8 cellular contexts compared by ENCODE assay signal in the genomic region with DNA sequence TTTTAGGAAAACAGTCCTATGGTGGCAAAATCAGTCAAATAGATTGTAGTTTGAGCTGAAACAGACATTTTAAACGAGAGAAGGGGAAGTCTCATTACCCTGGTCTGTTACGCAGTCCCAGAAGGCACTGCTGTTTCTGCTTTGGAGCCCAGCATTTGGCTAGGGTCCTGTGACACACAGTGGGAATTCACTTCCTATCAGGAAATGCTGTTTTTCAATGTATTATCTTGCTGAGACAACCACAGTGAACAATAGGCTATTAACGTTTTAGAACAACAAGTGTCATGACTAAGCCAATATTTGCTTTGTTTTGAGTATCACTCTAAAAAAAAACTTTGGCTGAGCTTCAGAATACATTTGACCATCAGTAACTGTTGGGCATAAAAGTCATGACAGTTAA.
DNase-seq lines count a peak whose midpoint lies in the region; ATAC-seq and TF ChIP-seq lines count a peak whose summit lies in the region.

No MANE protein-coding gene starts in this region.

- H3K27me3 ChIP-seq in BLaER1 (no peaks in the 10 kb centered on the region), adrenal gland (no peaks in the 10 kb centered on the region), transverse colon (no peaks in the 10 kb centered on the region)

- TF ChIP-seq CTCF in adrenal gland (IDR thresholded peaks at IDR 0.05) = no peak
- no peak for TF ChIP-seq CTCF in transverse colon (IDR thresholded peaks at IDR 0.05)

- peak overlapping the region; percentile 53 for H3K4me2 ChIP-seq in BLaER1

- H3K4me1 ChIP-seq in BLaER1 = peaks cover 27% of the 10 kb centered on the region
- peaks cover 7 to 44% of the 10 kb centered on the region in 2 donors for H3K4me1 ChIP-seq in adrenal gland (replicated peaks in 1 of 2)
- peaks cover 21 to 69% (median 37%) of the 10 kb centered on the region in 4 donors for H3K4me1 ChIP-seq in transverse colon

- TF ChIP-seq EP300 in Ishikawa (IDR thresholded peaks at IDR 0.05; ENCODE audit: borderline replicate concordance) = no peak
- no peak for TF ChIP-seq EP300 in transverse colon (IDR thresholded peaks at IDR 0.05; ENCODE audit: low read depth)

- H3K27ac ChIP-seq in BLaER1 = peak overlapping the region; percentile 32; the same call in 1 of the 2 replicates
- H3K27ac ChIP-seq in adrenal gland = peak overlapping the region in 4 of 5 donors; percentile 17 to 67 (median 28)
- H3K27ac ChIP-seq in transverse colon = peak overlapping the region; percentile 0 to 53 (median 6)

- WGBS in adrenal gland, 4 donors = 11 to 42% (median 38%) methylated on average over 2 to 3 of the region's 3 CpGs
- WGBS in transverse colon (ENCODE audit: low coverage in 1 of 2), 2 donors = 39 to 50% methylated on average over 3 of the region's 3 CpGs

- H3K9ac ChIP-seq in BLaER1 = no peak overlapping the region

- no peak for ATAC-seq in HG02852 (IDR thresholded peaks at IDR 0.05; ENCODE audit: unreplicated experiment)
- ATAC-seq in GM18505 (IDR thresholded peaks at IDR 0.05; ENCODE audit: unreplicated experiment) = no peak
- no peak for ATAC-seq in GM21786 (IDR thresholded peaks at IDR 0.05; ENCODE audit: unreplicated experiment)

- H3K4me3 ChIP-seq in BLaER1 = no peak overlapping the region
- no peak overlapping the region for H3K4me3 ChIP-seq in adrenal gland
- H3K4me3 ChIP-seq in transverse colon = no peak overlapping the region

- peak in 5 of 7 donors; percentile 27 to 68 (median 52) for DNase-seq in adrenal gland
- DNase-seq in kidney glomerular epithelial cell (lab: John Stamatoyannopoulos, UW) = peak; percentile 68
- DNase-seq in transverse colon = no peak

- TF ChIP-seq POLR2A in adrenal gland (IDR thresholded peaks at IDR 0.05) (no peak), transverse colon (IDR thresholded peaks at IDR 0.05) (no peak), GM18505 (IDR thresholded peaks at IDR 0.05; ENCODE audit: borderline replicate concordance, extremely low read depth, insufficient read depth, insufficient read length) (no peak)

- no peaks in the 10 kb centered on the region for H3K9me3 ChIP-seq in BLaER1
- H3K9me3 ChIP-seq in adrenal gland (replicated peaks in 1 of 3) = no peaks in the 10 kb centered on the region
- no peaks in the 10 kb centered on the region for H3K9me3 ChIP-seq in transverse colon

- in situ Hi-C loops in transverse colon (cut with MboI; ENCODE audit: low pct_ligation_motif_present in 1 of 4, low pct_unique_long_range_greater_than_20kb in 1 of 4, low sequenced_read_pairs in 3 of 4) = no loop called here

- 0 out of 2 replicates have a peak, but pooled peaks cover 9% of the 10 kb centered on the region for H3K36me3 ChIP-seq in BLaER1
- H3K36me3 ChIP-seq in adrenal gland (replicated peaks in 1 of 2) = no peaks in the 10 kb centered on the region
- no peaks in the 10 kb centered on the region for H3K36me3 ChIP-seq in transverse colon

- TF ChIP-seq RAD21 in Ishikawa (IDR thresholded peaks at IDR 0.05; ENCODE audit: low read depth) = no peak

- intact Hi-C loops in adrenal gland (cut with DNase I) = no loop called here
- intact Hi-C loops in transverse colon (cut with DNase I; ENCODE audit: low total_unique reads) = no loop called here

- H4K20me1 ChIP-seq in BLaER1 = no peaks in the 10 kb centered on the region

TF ChIP-seq in Ishikawa, 13 proteins besides CTCF, POLR2A, EP300 and RAD21:
- TF ChIP-seq, protein P1, sequence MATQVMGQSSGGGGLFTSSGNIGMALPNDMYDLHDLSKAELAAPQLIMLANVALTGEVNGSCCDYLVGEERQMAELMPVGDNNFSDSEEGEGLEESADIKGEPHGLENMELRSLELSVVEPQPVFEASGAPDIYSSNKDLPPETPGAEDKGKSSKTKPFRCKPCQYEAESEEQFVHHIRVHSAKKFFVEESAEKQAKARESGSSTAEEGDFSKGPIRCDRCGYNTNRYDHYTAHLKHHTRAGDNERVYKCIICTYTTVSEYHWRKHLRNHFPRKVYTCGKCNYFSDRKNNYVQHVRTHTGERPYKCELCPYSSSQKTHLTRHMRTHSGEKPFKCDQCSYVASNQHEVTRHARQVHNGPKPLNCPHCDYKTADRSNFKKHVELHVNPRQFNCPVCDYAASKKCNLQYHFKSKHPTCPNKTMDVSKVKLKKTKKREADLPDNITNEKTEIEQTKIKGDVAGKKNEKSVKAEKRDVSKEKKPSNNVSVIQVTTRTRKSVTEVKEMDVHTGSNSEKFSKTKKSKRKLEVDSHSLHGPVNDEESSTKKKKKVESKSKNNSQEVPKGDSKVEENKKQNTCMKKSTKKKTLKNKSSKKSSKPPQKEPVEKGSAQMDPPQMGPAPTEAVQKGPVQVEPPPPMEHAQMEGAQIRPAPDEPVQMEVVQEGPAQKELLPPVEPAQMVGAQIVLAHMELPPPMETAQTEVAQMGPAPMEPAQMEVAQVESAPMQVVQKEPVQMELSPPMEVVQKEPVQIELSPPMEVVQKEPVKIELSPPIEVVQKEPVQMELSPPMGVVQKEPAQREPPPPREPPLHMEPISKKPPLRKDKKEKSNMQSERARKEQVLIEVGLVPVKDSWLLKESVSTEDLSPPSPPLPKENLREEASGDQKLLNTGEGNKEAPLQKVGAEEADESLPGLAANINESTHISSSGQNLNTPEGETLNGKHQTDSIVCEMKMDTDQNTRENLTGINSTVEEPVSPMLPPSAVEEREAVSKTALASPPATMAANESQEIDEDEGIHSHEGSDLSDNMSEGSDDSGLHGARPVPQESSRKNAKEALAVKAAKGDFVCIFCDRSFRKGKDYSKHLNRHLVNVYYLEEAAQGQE (IDR thresholded peaks at IDR 0.05; ENCODE audit: low read depth) = no peak
- TF ChIP-seq TAF1 (IDR thresholded peaks at IDR 0.05; ENCODE audit: low read depth) (no peak), EGR1 (IDR thresholded peaks at IDR 0.05) (no peak), ZBTB7A (IDR thresholded peaks at IDR 0.05; ENCODE audit: low read depth) (no peak), CREB1 (IDR thresholded peaks at IDR 0.05; ENCODE audit: low read depth) (no peak), NFIC (IDR thresholded peaks at IDR 0.05) (peak; percentile 77), FOXM1 (IDR thresholded peaks at IDR 0.05; ENCODE audit: borderline replicate concordance, low read depth) (0 out of 2 replicates have a peak, but pooled peaks have one; percentile 26), CEBPB (IDR thresholded peaks at IDR 0.05) (no peak)
